In genomic region chr19:35845215-35846037, GRCh38 we compare ENCODE assay signal across 6 cellular contexts. TPM values are rescaled to one million over a fixed set of nuclear protein-coding genes. Genes with fewer than 3 reads are reported as not detected.
A peak's percentile ranks its signal among the peaks of the same experiment; 100 is the strongest.
DNase-seq lines count a peak whose midpoint lies in the region; ATAC-seq and TF ChIP-seq lines count a peak whose summit lies in the region.

No MANE protein-coding gene starts in this region.

- H3K27ac Mint-ChIP-seq in activated B cell treated with CpG ODN at 0.5 μM for 24 hours, result no peak overlapping the region

- peak; percentile 28 for ATAC-seq in activated B cell treated with CpG ODN at 0.5 μM for 24 hours (ENCODE audit: low read depth)
- no peak for ATAC-seq in HG03095 (IDR thresholded peaks at IDR 0.05; ENCODE audit: unreplicated experiment)

- 5% methylated on average over 63 of the region's 63 CpGs for WGBS in liver

- peak overlapping the region; percentile 64 for H3K4me3 Mint-ChIP-seq in activated B cell treated with CpG ODN at 0.5 μM for 24 hours

- H3K27ac ChIP-seq in liver (ENCODE audit: low read depth in 1 of 2, low read length in 2 of 2) (no peak overlapping the region), uterus (no peak overlapping the region)

- no peak overlapping the region for H3K9ac ChIP-seq in liver (ENCODE audit: low read depth in 1 of 2, low read length in 2 of 2)

- H3K27me3 ChIP-seq in liver (ENCODE audit: control insufficient read depth in 4 of 4, insufficient read depth in 4 of 4, low read length in 3 of 4) (peaks cover 0 to 11% (median 10%) of the 10 kb centered on the region in 4 donors), uterus (peaks cover 16 to 26% of the 10 kb centered on the region in 2 donors)

- H3K9me3 ChIP-seq in liver (ENCODE audit: control insufficient read depth in 4 of 4, low read length in 3 of 4), result no peaks in the 10 kb centered on the region
- no peaks in the 10 kb centered on the region for H3K9me3 ChIP-seq in uterus

- H3K4me3 ChIP-seq in liver (ENCODE audit: low read depth in 1 of 3, low read length in 3 of 3), result peak overlapping the region in 2 of 3 donors; percentile 10 to 27
- no peak overlapping the region for H3K4me3 ChIP-seq in uterus

- no peaks in the 10 kb centered on the region for H3K36me3 Mint-ChIP-seq in activated B cell treated with CpG ODN at 0.5 μM for 24 hours (ENCODE audit: low read depth)

- POLR2A ChIA-PET in activated B cell treated with CpG ODN at 0.5 μM for 24 hours (lab: Charles Lee), result interaction anchor here (0.7 kb wide), 1 partner anchor 187 kb away, joined by 3 read pairs; no protein-coding TSS in a partner anchor

- TF ChIP-seq RAD21 in liver (IDR thresholded peaks at IDR 0.05), result no peak

- peaks cover 52% of the 10 kb centered on the region for H3K27me3 Mint-ChIP-seq in activated B cell treated with CpG ODN at 0.5 μM for 24 hours

- CTCF ChIA-PET in activated B cell treated with CpG ODN at 0.5 μM for 24 hours (lab: Charles Lee), result no interaction called here

- intact Hi-C loops in activated B cell treated with CpG ODN at 0.5 μM for 24 hours (cut with micrococcal nuclease) (no loop called here), uterus (cut with DNase I; ENCODE audit: low total_unique reads) (no loop called here)

- DNase-seq in D341Med (ENCODE audit: low spot score) (peak; percentile 56), activated B cell treated with CpG ODN at 0.5 μM for 24 hours (no peak), uterus (no peak), NOMO-1 treated with DMSO at 0.1 percent for 48 hours (lab: John Stamatoyannopoulos, UW; ENCODE audit: unreplicated experiment) (no peak)

- H3K9me3 Mint-ChIP-seq in activated B cell treated with CpG ODN at 0.5 μM for 24 hours, result no peaks in the 10 kb centered on the region

- peaks cover 16% of the 10 kb centered on the region for H3K4me1 Mint-ChIP-seq in activated B cell treated with CpG ODN at 0.5 μM for 24 hours

- TF ChIP-seq CTCF in activated B cell treated with CpG ODN at 0.5 μM for 24 hours (IDR thresholded peaks at IDR 0.05), result no peak
- no peak for TF ChIP-seq CTCF in liver (IDR thresholded peaks at IDR 0.05; ENCODE audit: low read depth, low read length, missing input control)
- no peak for TF ChIP-seq CTCF in uterus (IDR thresholded peaks at IDR 0.05)

- H3K36me3 ChIP-seq in liver (ENCODE audit: control insufficient read depth in 4 of 4, insufficient read depth in 3 of 4, low read depth in 1 of 4, low read length in 3 of 4), result no peaks in the 10 kb centered on the region
- no peaks in the 10 kb centered on the region for H3K36me3 ChIP-seq in uterus

- no peak for TF ChIP-seq POLR2A in uterus (IDR thresholded peaks at IDR 0.05)

- peaks cover 0 to 6% (median 5%) of the 10 kb centered on the region in 4 donors for H3K4me1 ChIP-seq in liver (ENCODE audit: control insufficient read depth in 4 of 4, insufficient read depth in 4 of 4, low read length in 3 of 4)
- H3K4me1 ChIP-seq in uterus, result peaks cover 0 to 11% of the 10 kb centered on the region in 2 donors

TF ChIP-seq in liver, 16 proteins besides CTCF, POLR2A, EP300 and RAD21:
- no peak for TF ChIP-seq HNF4A (conservative IDR thresholded peaks at IDR 0.05)
- TF ChIP-seq ZBTB33 (IDR thresholded peaks at IDR 0.05), result no peak
- TF ChIP-seq YY1 (IDR thresholded peaks at IDR 0.05), result no peak
- TF ChIP-seq MAX (IDR thresholded peaks at IDR 0.05), result no peak

RNA-seq across cellular contexts. Expression of gene NPHS1, which starts 6.9 kb away (rescaled TPM):
- 0.18 TPM in 1 of 2 replicates, not detected in the other for total RNA-seq in activated B cell treated with CpG ODN at 0.5 μM for 24 hours
- total RNA-seq in liver, result under 1 TPM in 1 of 2 donors, not detected in 1; under 0.01 TPM
- not detected for polyA plus RNA-seq in liver
- under 1 TPM in 1 of 4 donors, not detected in 3; 0.14 TPM for total RNA-seq in uterus

RNA-seq across cellular contexts. Expression of gene KIRREL2, which starts 11.3 kb away (rescaled TPM):
- total RNA-seq in activated B cell treated with CpG ODN at 0.5 μM for 24 hours (not detected in 2 replicates), liver (not detected), uterus (1 to 10 TPM in 1 of 4 donors, under 1 TPM in 1, not detected in 2; 0.55 to 2.8 TPM)
- polyA plus RNA-seq in liver, result not detected

RNA-seq across cellular contexts. Expression of gene APLP1, which starts 22.9 kb away (rescaled TPM):
- total RNA-seq in activated B cell treated with CpG ODN at 0.5 μM for 24 hours (not detected in 2 replicates), liver (under 1 TPM in 1 of 2 donors, not detected in 1; 0.08 TPM), uterus (10 to 100 TPM in 1 of 4 donors, 1 to 10 TPM in 1, not detected in 2; 6.1 to 16.2 TPM)
- polyA plus RNA-seq in liver, result under 1 TPM; 0.16 to 0.51 TPM

RNA-seq across cellular contexts. Expression of gene PRODH2, which starts 32.8 kb away (rescaled TPM):
- total RNA-seq in activated B cell treated with CpG ODN at 0.5 μM for 24 hours (not detected in 2 replicates), liver (100 to 1,000 TPM in 1 of 2 donors, 10 to 100 TPM in 1; 56.4 to 116 TPM), uterus (not detected)
- 100 to 1,000 TPM; 112 to 156 TPM for polyA plus RNA-seq in liver

RNA-seq across cellular contexts. Expression of gene NFKBID, which starts 54.9 kb away (rescaled TPM):
- 120 and 143 TPM in 2 replicates for total RNA-seq in activated B cell treated with CpG ODN at 0.5 μM for 24 hours
- total RNA-seq in liver, result 1 to 10 TPM; 1.3 to 2.4 TPM
- polyA plus RNA-seq in liver, result 1 to 10 TPM in 1 of 2 donors, under 1 TPM in 1; 0.66 to 1.2 TPM
- 10 to 100 TPM in 2 of 4 donors, 1 to 10 TPM in 2; 4.4 to 18.2 (median 9.5) TPM for total RNA-seq in uterus

Comparison
In these comparisons a context has a peak if more than half of its experiments do, and no peak if none do; other contexts are left out.
1. H3K4me3 ChIP-seq: peak in liver (2 of 3); none in uterus (0 of 2).